18 cellular contexts compared by ENCODE assay signal in genomic region chr18:30163573-30163972, GRCh38.
DNase-seq lines count a peak whose midpoint lies in the region; ATAC-seq and TF ChIP-seq lines count a peak whose summit lies in the region.
"Had no signal": no experiment of that assay in that cellular context is flagged by ENCODE, and none has a peak within 500 bp of the region (broad histone marks: within the 10 kb centered on the region; RNA-seq: fewer than 3 reads in every experiment).

No MANE protein-coding gene starts in this region.

- H3K4me1 ChIP-seq in PC-3 (ENCODE audit: insufficient read depth, low read length) (no peaks in the 10 kb centered on the region), left lung (no peaks in the 10 kb centered on the region)

- no peaks in the 10 kb centered on the region for H3K9me2 ChIP-seq in PC-3 (replicated peaks; ENCODE audit: low read length)

- no peak overlapping the region for H3K4me2 ChIP-seq in PC-3 (ENCODE audit: low read length)

- no TSS peak for BruUV-seq in PC-3 (replicated peaks; lab: Mats Ljungman, UMichigan)

- intact Hi-C loops in PC-3 (cut with micrococcal nuclease) = no loop called here
- intact Hi-C loops in left lung (cut with DNase I) = no loop called here

- no peaks in the 10 kb centered on the region for H3K79me2 ChIP-seq in PC-3 (ENCODE audit: low read length)

- no peak overlapping the region for H2AFZ ChIP-seq in PC-3 (ENCODE audit: low read length)
- H2AFZ ChIP-seq: GM23248 had no signal

- TF ChIP-seq CTCF in PC-3 (conservative IDR thresholded peaks at IDR 0.05; ENCODE audit: low read depth, low read length) (no peak), left lung (IDR thresholded peaks at IDR 0.05) (no peak)

- H3K4me3 ChIP-seq in PC-3 (ENCODE audit: low read length) = no peak overlapping the region
- no peak overlapping the region for H3K4me3 ChIP-seq in left lung
- H3K4me3 ChIP-seq: GM23248 had no signal

- H3F3A ChIP-seq in PC-3 (ENCODE audit: low read length, unreplicated experiment) = no peaks in the 10 kb centered on the region

- H3K9me3 ChIP-seq in PC-3 (ENCODE audit: low read length) (no peaks in the 10 kb centered on the region), left lung (no peaks in the 10 kb centered on the region)

- no peaks in the 10 kb centered on the region for H4K20me1 ChIP-seq in PC-3 (ENCODE audit: low read length)

- ATAC-seq in PC-3 = peak; percentile 33; the same call in 1 of the 2 replicates
- no peak for ATAC-seq in GM19467 (IDR thresholded peaks at IDR 0.05; ENCODE audit: unreplicated experiment)
- no peak for ATAC-seq in GM19023 (IDR thresholded peaks at IDR 0.05; ENCODE audit: unreplicated experiment)
- ATAC-seq in left lung = no peak
- ATAC-seq in GM21528 (IDR thresholded peaks at IDR 0.05; ENCODE audit: low FRiP score, unreplicated experiment) = no peak

- no peaks in the 10 kb centered on the region for H3K27me3 ChIP-seq in PC-3 (ENCODE audit: low read length)
- H3K27me3 ChIP-seq in left lung = no peaks in the 10 kb centered on the region

- DNase-seq in ELF-1 (ENCODE audit: low read depth, low spot score) = peak; percentile 20
- DNase-seq in LHCN-M2 (ENCODE audit: low read depth) = peak; percentile 12
- peak; percentile 28 for DNase-seq in PC-3
- peak; percentile 0 for DNase-seq in epithelial cell of prostate (ENCODE audit: low read depth, low spot score)
- no peak for DNase-seq in left lung
- DNase-seq: C1 segment of cervical spinal cord; Calu3; CD4-positive, alpha-beta memory T cell; COR-L47; DMS79; EL; GF-D8; GM23248; H7; HCEC 1CT had no signal

- CTCF ChIA-PET in PC-3 (lab: Charles Lee) = no interaction called here

- no peak overlapping the region for H3K27ac ChIP-seq in PC-3 (ENCODE audit: low read length)
- H3K27ac ChIP-seq in epithelial cell of prostate = no peak overlapping the region
- H3K27ac ChIP-seq in left lung = no peak overlapping the region
- H3K27ac ChIP-seq: GM23248 had no signal

- POLR2A ChIA-PET in PC-3 (lab: Charles Lee; ENCODE audit: unreplicated experiment) = no interaction called here

- no peaks in the 10 kb centered on the region for H3K36me3 ChIP-seq in PC-3 (ENCODE audit: low read depth, low read length)
- no peaks in the 10 kb centered on the region for H3K36me3 ChIP-seq in left lung

- H3K9ac ChIP-seq in PC-3 (ENCODE audit: low read length) = no peak overlapping the region
- H3K9ac ChIP-seq: GM23248 had no signal

Comparison
In these comparisons a context has a peak if more than half of its experiments do, and no peak if none do; other contexts are left out.
1. DNase-seq: peak in ELF-1 (single experiment), LHCN-M2 (single experiment), PC-3 (single experiment) and epithelial cell of prostate (single experiment); none in left lung (0 of 2).